Comparison of ENCODE assay signal across 1 cellular context in genomic region chr13:52617070-52618060, GRCh38.
TF ChIP-seq lines count a peak whose summit lies in the region.

No MANE protein-coding gene starts in this region.

TF ChIP-seq in HepG2, 621 proteins besides CTCF, POLR2A, EP300 and RAD21 (continued from another document and continues in another):
- TF ChIP-seq ZNF589 (CRISPR knock-in tag; conservative IDR thresholded peaks at IDR 0.05) (peak; percentile 69; the same call in 1 of the 2 replicates), ZNF207 (IDR thresholded peaks at IDR 0.05; ENCODE audit: borderline replicate concordance) (no peak), NFYC (CRISPR knock-in tag; IDR thresholded peaks at IDR 0.05) (no peak; the same call in 1 of the 2 replicates), ZNF841 (CRISPR knock-in tag; IDR thresholded peaks at IDR 0.05; ENCODE audit: borderline replicate concordance) (no peak), NCOA1 (CRISPR knock-in tag; IDR thresholded peaks at IDR 0.05) (peak; percentile 68; the same call in 1 of the 2 replicates), FOSL1 (CRISPR knock-in tag; IDR thresholded peaks at IDR 0.05; ENCODE audit: borderline replicate concordance) (no peak), FOXJ3 (CRISPR knock-in tag; IDR thresholded peaks at IDR 0.05; ENCODE audit: borderline replicate concordance) (no peak; the same call in 1 of the 2 replicates), ATF6 (CRISPR knock-in tag; conservative IDR thresholded peaks at IDR 0.05) (peak; percentile 79; the same call in 1 of the 2 replicates), ZNF33B (CRISPR knock-in tag; IDR thresholded peaks at IDR 0.05) (no peak), ZNF687 (CRISPR knock-in tag; IDR thresholded peaks at IDR 0.05) (peak; percentile 85), ZNF547 (CRISPR knock-in tag; IDR thresholded peaks at IDR 0.05) (no peak; the same call in 1 of the 2 replicates), TBX2 (CRISPR knock-in tag; IDR thresholded peaks at IDR 0.05; ENCODE audit: borderline replicate concordance) (peak; percentile 83), SRSF9 (IDR thresholded peaks at IDR 0.05; ENCODE audit: borderline replicate concordance, insufficient read depth, low read depth, low read length, poor library complexity, severe bottlenecking) (no peak), MNT (IDR thresholded peaks at IDR 0.05) (no peak), ZNF44 (CRISPR knock-in tag; IDR thresholded peaks at IDR 0.05) (no peak; the same call in 1 of the 2 replicates), HNF1A (IDR thresholded peaks at IDR 0.05; ENCODE audit: low read depth) (0 out of 2 replicates have a peak, but pooled peaks have one; percentile 29), HNF1A (CRISPR knock-in tag; IDR thresholded peaks at IDR 0.05; ENCODE audit: borderline replicate concordance) (0 out of 2 replicates have a peak, but pooled peaks have one; percentile 27), HHEX (CRISPR knock-in tag; IDR thresholded peaks at IDR 0.05) (no peak), ZSCAN22 (CRISPR knock-in tag; IDR thresholded peaks at IDR 0.05) (no peak), TARDBP (CRISPR knock-in tag; IDR thresholded peaks at IDR 0.05) (peak; percentile 67; the same call in 1 of the 2 replicates), ATF1 (CRISPR knock-in tag; IDR thresholded peaks at IDR 0.05) (no peak), ZGPAT (CRISPR knock-in tag; IDR thresholded peaks at IDR 0.05) (peak; percentile 87), ARNT2 (CRISPR knock-in tag; IDR thresholded peaks at IDR 0.05; ENCODE audit: low read depth) (peak; percentile 67), MLX (CRISPR knock-in tag; IDR thresholded peaks at IDR 0.05) (no peak), ZHX1 (CRISPR knock-in tag; IDR thresholded peaks at IDR 0.05; ENCODE audit: low read depth) (0 out of 2 replicates have a peak, but pooled peaks have one; percentile 53), DPF2 (CRISPR knock-in tag; IDR thresholded peaks at IDR 0.05; ENCODE audit: borderline replicate concordance, low read depth) (no peak), THAP11 (CRISPR knock-in tag; IDR thresholded peaks at IDR 0.05) (peak; percentile 95), PRDM15 (CRISPR knock-in tag; IDR thresholded peaks at IDR 0.05) (no peak), KLF9 (CRISPR knock-in tag; IDR thresholded peaks at IDR 0.05; ENCODE audit: low read depth) (no peak), NBN (conservative IDR thresholded peaks at IDR 0.05) (no peak), ZNF782 (CRISPR knock-in tag; IDR thresholded peaks at IDR 0.05; ENCODE audit: borderline replicate concordance) (no peak), RFX3 (CRISPR knock-in tag; IDR thresholded peaks at IDR 0.05) (no peak)
